9 cellular contexts compared by ENCODE assay signal in genomic region chr20:57450931-57451330, GRCh38. TPM values are rescaled to one million over a fixed set of nuclear protein-coding genes. Genes with fewer than 3 reads are reported as not detected.
DNase-seq lines count a peak whose midpoint lies in the region; ATAC-seq, FAIRE-seq and TF ChIP-seq lines count a peak whose summit lies in the region.
"Had no signal": no experiment of that assay in that cellular context is flagged by ENCODE, and none has a peak within 500 bp of the region (broad histone marks: within the 10 kb centered on the region; RNA-seq: fewer than 3 reads in every experiment).

No MANE protein-coding gene starts in this region.

- H3K36me3 ChIP-seq in K562 (ENCODE audit: control insufficient read depth, insufficient read depth, low read length) (no peaks in the 10 kb centered on the region), suprapubic skin (no peaks in the 10 kb centered on the region)

- ATAC-seq in right cardiac atrium (peak in 1 of 2 donors; percentile 7), HG03159 (IDR thresholded peaks at IDR 0.05; ENCODE audit: unreplicated experiment) (peak; percentile 11), K562 (no peak)

- peak overlapping the region; percentile 4 for H3K27ac ChIP-seq in right cardiac atrium (ENCODE audit: low read length)
- peak overlapping the region; percentile 92; the same call in 2 of the 3 replicates for H3K27ac ChIP-seq in K562 (ENCODE audit: extremely low read depth, low read depth, low read length)
- H3K27ac ChIP-seq in substantia nigra (ENCODE audit: low read depth, low read length, poor library complexity, severe bottlenecking), result peak overlapping the region; percentile 15
- no peak overlapping the region for H3K27ac ChIP-seq in suprapubic skin

- H3K4me1 ChIP-seq in right cardiac atrium (ENCODE audit: control insufficient read depth, insufficient read depth, low read length), result no peaks in the 10 kb centered on the region
- peaks cover 52 to 55% of the 10 kb centered on the region in 2 experiments for H3K4me1 ChIP-seq in K562 (replicated peaks in 1 of 2; ENCODE audit: control insufficient read depth in 2 of 2, insufficient read depth in 2 of 2, low read length in 2 of 2)
- H3K4me1 ChIP-seq in suprapubic skin, result no peaks in the 10 kb centered on the region

- H4K20me1 ChIP-seq in K562 (replicated peaks; ENCODE audit: control insufficient read depth, insufficient read depth, low read length), result no peaks in the 10 kb centered on the region

- TF ChIP-seq CTCF in K562 (IDR thresholded peaks at IDR 0.05 in 2 of 3, conservative IDR thresholded peaks at IDR 0.05 in 1 of 3; ENCODE audit: insufficient read depth in 2 of 3, low read depth in 1 of 3, low read length in 3 of 3), result no peak
- TF ChIP-seq CTCF in suprapubic skin (IDR thresholded peaks at IDR 0.05), result no peak

- intact Hi-C loops in right cardiac atrium (cut with DNase I), result no loop called here
- intact Hi-C loops in cardiac septum (cut with DNase I), result no loop called here
- intact Hi-C loops in K562 (cut with micrococcal nuclease), result loop anchor here (5.0 kb wide), 1 partner anchor 59 kb away; the partner anchor contains the start of gene RBM38

- no peaks in the 10 kb centered on the region for H3K9me3 ChIP-seq in right cardiac atrium (ENCODE audit: control insufficient read depth, low read length)
- H3K9me3 ChIP-seq in K562 (replicated peaks; ENCODE audit: control insufficient read depth, insufficient read depth, low read depth, low read length), result 0 out of 2 replicates have a peak, but pooled peaks cover 2% of the 10 kb centered on the region
- H3K9me3 ChIP-seq in suprapubic skin, result no peaks in the 10 kb centered on the region

- no peaks in the 10 kb centered on the region for H3K79me2 ChIP-seq in K562 (ENCODE audit: control insufficient read depth, insufficient read depth, low read length)

- H3K27me3 ChIP-seq in right cardiac atrium (ENCODE audit: control insufficient read depth, insufficient read depth), result no peaks in the 10 kb centered on the region
- H3K27me3 ChIP-seq in K562 (ENCODE audit: control insufficient read depth in 2 of 2, insufficient read depth in 2 of 2, low read length in 2 of 2), result no peaks in the 10 kb centered on the region
- peaks cover 3% of the 10 kb centered on the region for H3K27me3 ChIP-seq in suprapubic skin

- TF ChIP-seq POLR2A in K562 (conservative IDR thresholded peaks at IDR 0.05), result no peak
- no peak for TF ChIP-seq POLR2A in suprapubic skin (IDR thresholded peaks at IDR 0.05)

- peak overlapping the region; percentile 65 to 70; a peak in 3 of 4 replicates for H3K9ac ChIP-seq in K562 (ENCODE audit: insufficient read depth in 1 of 2, low read depth in 2 of 2, low read length in 2 of 2)

- WGBS in right cardiac atrium, result 54% methylated on average over 13 of the region's 13 CpGs
- 84% methylated on average over 12 of the region's 13 CpGs for WGBS in K562 (ENCODE audit: insufficient coverage, low coverage, missing lambda C conversion rate)
- 65% methylated on average over 13 of the region's 13 CpGs for whole genome bisulfite sequencing in suprapubic skin

- no peak overlapping the region for H3K4me2 ChIP-seq in K562 (ENCODE audit: insufficient read depth, low read length)

- peaks cover 4% of the 10 kb centered on the region for H3K9me1 ChIP-seq in K562 (ENCODE audit: control insufficient read depth, insufficient read depth, low read length)

- H2AFZ ChIP-seq in K562 (ENCODE audit: low read depth, low read length), result peak overlapping the region; percentile 90

- in situ Hi-C loops in K562 (cut with MboI), result no loop called here

- H3K4me3 ChIP-seq in right cardiac atrium (ENCODE audit: low read length), result no peak overlapping the region
- no peak overlapping the region for H3K4me3 ChIP-seq in K562
- H3K4me3 ChIP-seq in suprapubic skin, result no peak overlapping the region

- CTCF ChIA-PET in K562 (lab: Yijun Ruan, JAX; ENCODE audit: low intra/inter-chr PET ratio), result no interaction called here

- TF ChIP-seq EP300 in K562 (IDR thresholded peaks at IDR 0.05; ENCODE audit: low read length) (no peak), suprapubic skin (IDR thresholded peaks at IDR 0.05) (no peak)

- POLR2A ChIA-PET in K562 (lab: Yijun Ruan, JAX), result interaction anchor here (0.5 to 1.1 kb wide), 2 partner anchors 60 to 81 kb away, joined by 3 read pairs; no protein-coding TSS in a partner anchor

- FAIRE-seq in K562 (lab: Jason Lieb, UNC), result no peak

- DNase-seq in right cardiac atrium, result peak in 1 of 3 donors; percentile 47
- DNase-seq in cardiac septum (ENCODE audit: low spot score), result no peak
- no peak for DNase-seq in K562 (ENCODE audit: extremely low read depth in 1 of 4, low spot score in 3 of 4)
- DNase-seq in substantia nigra (lab: John Stamatoyannopoulos, UW), result no peak
- no peak for DNase-seq in HCEC 1CT
- no peak for DNase-seq in suprapubic skin (ENCODE audit: low spot score in 2 of 2)
- DNase-seq in effector CD8-positive, alpha-beta T cell (lab: John Stamatoyannopoulos, UW), result no peak
- DNase-seq: activated CD4-positive, alpha-beta T cell treated with anti-CD3 and anti-CD28 coated beads for 1 hour had no signal

- no peak for TF ChIP-seq RAD21 in K562 (CRISPR knock-in tag; conservative IDR thresholded peaks at IDR 0.05 in 1 of 2, IDR thresholded peaks at IDR 0.05 in 1 of 2)

- no TSS peak for BruUV-seq in K562 (replicated peaks; lab: Mats Ljungman, UMichigan)

TF ChIP-seq in K562, 482 proteins besides CTCF, POLR2A, EP300 and RAD21:
- TF ChIP-seq RBFOX2 (IDR thresholded peaks at IDR 0.05; ENCODE audit: low read depth, low read length) (peak; percentile 12; the same call in 1 of the 2 replicates), SP2 (IDR thresholded peaks at IDR 0.05; ENCODE audit: extremely low read depth, low read depth, low read length, poor library complexity, severe bottlenecking) (no peak), ZKSCAN8 (CRISPR knock-in tag; IDR thresholded peaks at IDR 0.05) (0 out of 2 replicates have a peak, but pooled peaks have one; percentile 29)

RNA-seq across cellular contexts. Expression of gene RBM38, which starts 59.7 kb away (rescaled TPM):
- total RNA-seq in right cardiac atrium (100 to 1,000 TPM in 1 of 4 donors, 10 to 100 TPM in 3; 82.6 to 143 (median 94.4) TPM), cardiac septum (63.1 TPM), K562 (2014; rRNA removed) (63.6 and 74.0 TPM in 2 replicates), K562 (2014; rRNA removed; fragmentation: Illumina TruSeq; extraction: Trizol) (10.9 and 12.3 TPM in 2 replicates), K562 (2015; rRNA removed; fragmentation: Illumina TruSeq; extraction: Trizol) (33.9 and 36.1 TPM in 2 replicates), K562 (2021) (82.4 and 83.4 TPM in 2 replicates), suprapubic skin (10 to 100 TPM in 3 of 4 donors, 1 to 10 TPM in 1; 8.7 to 16.7 (median 12.8) TPM)
- polyA plus RNA-seq in right cardiac atrium (182 TPM), K562 (2011; rRNA removed) (31.9 and 33.2 TPM in 2 replicates), K562 (2014; fragmentation: Illumina TruSeq; extraction: Trizol) (22.5 and 55.0 TPM in 2 replicates), K562 (2014; fragmentation: Nextera tagmentation; extraction: Ambion mirVana) (under 1 TPM; 0.28 to 0.39 TPM), K562 (2014; rRNA removed) (79.6 and 84.1 TPM in 2 replicates)
- 13.6 and 33.0 TPM in 2 replicates for total RNA-seq in K562 (2011; cell fraction: chromatin; rRNA removed; ENCODE audit: low replicate concordance)
- 29.3 and 29.4 TPM in 2 replicates for total RNA-seq in K562 (2011; cell fraction: nucleolus; rRNA removed)
- total RNA-seq in K562 (2011; cell fraction: nucleoplasm; rRNA removed), result 21.9 and 24.7 TPM in 2 replicates
- 44.2 and 145 TPM in 2 replicates for polyA plus RNA-seq in K562 (2011; cell fraction: cytosol; rRNA removed)
- 29.1 and 66.0 TPM in 2 replicates for polyA plus RNA-seq in K562 (2011; cell fraction: nucleus; rRNA removed)
- 54.8 and 56.8 TPM in 2 replicates for polyA plus RNA-seq in K562 (2012)
- 7.0 and 14.2 TPM in 2 replicates for polyA minus RNA-seq in K562 (2011; rRNA and poly(A)+ RNA removed)
- polyA minus RNA-seq in K562 (2011; cell fraction: cytosol; rRNA and poly(A)+ RNA removed), result 35.7 and 38.9 TPM in 2 replicates
- 8.0 and 10.9 TPM in 2 replicates for polyA minus RNA-seq in K562 (2011; cell fraction: nucleus; rRNA and poly(A)+ RNA removed)
